In the genomic region with DNA sequence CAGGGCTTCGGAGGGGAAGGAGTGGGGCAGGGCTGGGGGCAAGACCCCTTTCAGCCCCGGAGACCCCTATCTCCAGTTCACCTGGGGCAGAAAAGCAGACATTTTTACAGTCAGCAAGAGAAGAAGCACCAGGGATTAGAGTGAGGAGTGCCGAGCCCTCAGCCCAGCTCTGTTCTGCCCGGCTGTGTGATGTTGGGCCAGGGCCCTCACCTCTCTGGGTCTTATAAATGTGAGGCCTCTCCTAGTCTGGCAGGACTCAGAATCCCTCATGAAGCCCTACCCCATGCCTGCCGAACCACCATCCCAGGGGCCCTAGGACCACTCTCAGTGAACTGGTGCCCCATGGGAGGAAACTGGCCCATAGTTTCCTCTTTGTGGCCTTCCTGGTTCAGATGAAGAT, we compare ENCODE assay signal across 22 cellular contexts. TPM values are rescaled to one million over a fixed set of nuclear protein-coding genes. Genes with fewer than 3 reads are reported as not detected.
"Had no signal": no experiment of that assay in that cellular context is flagged by ENCODE, and none has a peak within 500 bp of the region (broad histone marks: within the 10 kb centered on the region; RNA-seq: fewer than 3 reads in every experiment).

No MANE protein-coding gene starts in this region.

- H3K9me3 ChIP-seq: gastrocnemius medialis, heart right ventricle, left lung, lower lobe of right lung, ovary, right atrium auricular region, sigmoid colon, tibial artery, upper lobe of right lung, vagina had no signal

- H3K4me2 ChIP-seq: neural progenitor cell had no signal

- H3K27ac ChIP-seq: left lung, lower lobe of right lung, neural progenitor cell, ovary, skin epidermis, upper lobe of right lung, vagina had no signal

- H2AFZ ChIP-seq: neural progenitor cell had no signal

- ATAC-seq: gastrocnemius medialis had no signal

- H3K36me3 ChIP-seq: gastrocnemius medialis, neural progenitor cell, ovary, upper lobe of right lung, vagina had no signal

- DNase-seq: cortex of kidney; effector memory CD4-positive, alpha-beta T cell; gastrocnemius medialis; heart right ventricle; islet precursor cell; left lung; lower lobe of right lung; mesenchymal stem cell; midbrain; nucleus accumbens; ovary; sigmoid colon; stimulated activated CD4-positive, alpha-beta T cell treated with anti-CD3 and anti-CD28 coated beads, Interleukin-2, amount 100 ng/mL, for 48 hours; tibial artery; upper lobe of right lung had no signal

- H3K4me3 ChIP-seq: gastrocnemius medialis, heart right ventricle, left lung, lower lobe of right lung, neural progenitor cell, ovary, right atrium auricular region, sigmoid colon, skin epidermis, tibial artery, upper lobe of right lung, vagina had no signal

- H3K9ac ChIP-seq: neural progenitor cell had no signal

- H3K27me3 ChIP-seq: gastrocnemius medialis, heart right ventricle, left lung, neural progenitor cell, ovary, right atrium auricular region, sigmoid colon, tibial artery, upper lobe of right lung, vagina had no signal

RNA-seq across cellular contexts. Expression of a gene that starts 12.8 kb away (rescaled TPM):
- total RNA-seq: fibroblast of villous mesenchyme had no signal

RNA-seq across cellular contexts. Expression of a gene that starts 19.5 kb away (rescaled TPM):
- total RNA-seq: fibroblast of villous mesenchyme, gastrocnemius medialis, ovary, posterior vena cava, right atrium auricular region, sigmoid colon, temporal lobe, vagina had no signal
- polyA plus RNA-seq: ovary had no signal

RNA-seq across cellular contexts. Expression of a gene that starts 26.5 kb away (rescaled TPM):
- total RNA-seq: fibroblast of villous mesenchyme, gastrocnemius medialis, sigmoid colon, temporal lobe had no signal
